Comparison of ENCODE assay signal across 16 cellular contexts in the genomic region with DNA sequence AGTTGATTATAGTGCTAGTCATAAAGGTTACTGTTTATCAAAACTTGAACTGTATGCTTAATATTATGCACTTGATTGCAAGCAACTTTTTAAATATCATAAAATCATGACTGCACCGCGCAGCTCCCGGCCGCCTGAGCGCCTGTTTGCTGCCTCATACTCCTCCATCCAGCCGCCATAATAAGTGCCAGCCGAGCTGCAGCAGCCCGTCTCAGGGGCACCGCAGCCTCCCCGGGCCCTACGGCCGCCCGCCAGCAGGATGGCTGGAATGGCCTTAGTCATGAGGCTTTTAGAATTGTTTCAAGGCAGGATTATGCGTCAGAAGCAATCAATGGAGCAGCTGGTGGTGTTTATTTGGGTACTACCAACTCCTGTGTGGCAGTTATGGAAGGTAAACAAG.
DNase-seq lines count a peak whose midpoint lies in the region; ATAC-seq and TF ChIP-seq lines count a peak whose summit lies in the region.
"Had no signal": no experiment of that assay in that cellular context is flagged by ENCODE, and none has a peak within 500 bp of the region (broad histone marks: within the 10 kb centered on the region; RNA-seq: fewer than 3 reads in every experiment).

No MANE protein-coding gene starts in this region.

- CTCF ChIA-PET in naive thymus-derived CD4-positive, alpha-beta T cell (lab: Charles Lee) = no interaction called here

- peak; percentile 16 for DNase-seq in DMS153 (lab: John Stamatoyannopoulos, UW)
- DNase-seq in DMS153 treated with DMSO at 0.1 percent for 48 hours (lab: John Stamatoyannopoulos, UW; ENCODE audit: unreplicated experiment) = no peak
- DNase-seq in DMS53 (lab: John Stamatoyannopoulos, UW) = peak; percentile 75
- peak; percentile 31 for DNase-seq in NCI-H1105 treated with DMSO at 0.1 percent for 48 hours (lab: John Stamatoyannopoulos, UW)
- peak; percentile 91 for DNase-seq in SHP77 treated with DMSO at 0.1 percent for 48 hours (lab: John Stamatoyannopoulos, UW)
- no peak for DNase-seq in naive thymus-derived CD4-positive, alpha-beta T cell
- no peak for DNase-seq in osteocyte (ENCODE audit: extremely low spot score, unreplicated experiment)
- no peak for DNase-seq in dedifferentiated amniotic fluid mesenchymal stem cell (ENCODE audit: extremely low spot score)
- DNase-seq: CD8-positive, alpha-beta T cell; GM23248; IMR-90; KBM-7 had no signal

- H3K27ac ChIP-seq in naive thymus-derived CD4-positive, alpha-beta T cell (ENCODE audit: low read depth, low read length) = no peak overlapping the region
- H3K27ac ChIP-seq: 22Rv1, GM23248 had no signal

- H3K4me3 Mint-ChIP-seq in naive thymus-derived CD4-positive, alpha-beta T cell = no peak overlapping the region
- no peak overlapping the region for H3K4me3 Mint-ChIP-seq in osteocyte (ENCODE audit: unreplicated experiment)
- H3K4me3 Mint-ChIP-seq: CD14-positive monocyte; CD8-positive, alpha-beta T cell had no signal

- H3K27ac Mint-ChIP-seq in naive thymus-derived CD4-positive, alpha-beta T cell = no peak overlapping the region
- no peak overlapping the region for H3K27ac Mint-ChIP-seq in osteocyte (ENCODE audit: unreplicated experiment)
- H3K27ac Mint-ChIP-seq: CD14-positive monocyte; CD8-positive, alpha-beta T cell had no signal

- intact Hi-C loops in naive thymus-derived CD4-positive, alpha-beta T cell (cut with micrococcal nuclease) = no loop called here

- TF ChIP-seq CTCF in osteocyte (IDR thresholded peaks at IDR 0.05) = no peak

- H3K9me3 Mint-ChIP-seq in naive thymus-derived CD4-positive, alpha-beta T cell = peaks cover 0 to 6% (median 0%) of the 10 kb centered on the region in 11 donors
- H3K9me3 Mint-ChIP-seq in osteocyte (ENCODE audit: unreplicated experiment) = no peaks in the 10 kb centered on the region
- H3K9me3 Mint-ChIP-seq: CD14-positive monocyte; CD8-positive, alpha-beta T cell had no signal

- no peaks in the 10 kb centered on the region for H3K4me1 ChIP-seq in naive thymus-derived CD4-positive, alpha-beta T cell (ENCODE audit: control insufficient read depth in 2 of 2, insufficient read depth in 2 of 2, low read length in 2 of 2)

- no peak overlapping the region for H3K4me3 ChIP-seq in naive thymus-derived CD4-positive, alpha-beta T cell (ENCODE audit: low read length)
- H3K4me3 ChIP-seq: GM12878, GM23248 had no signal

- H3K36me3 ChIP-seq in naive thymus-derived CD4-positive, alpha-beta T cell (ENCODE audit: control insufficient read depth in 2 of 3, insufficient read depth in 3 of 3, low read length in 3 of 3) = no peaks in the 10 kb centered on the region

- no peak for ATAC-seq in naive thymus-derived CD4-positive, alpha-beta T cell
- ATAC-seq: CD8-positive, alpha-beta T cell; GM12878; HCT116 had no signal

- H3K4me1 Mint-ChIP-seq in naive thymus-derived CD4-positive, alpha-beta T cell = no peaks in the 10 kb centered on the region
- no peaks in the 10 kb centered on the region for H3K4me1 Mint-ChIP-seq in osteocyte (ENCODE audit: unreplicated experiment)
- H3K4me1 Mint-ChIP-seq: CD14-positive monocyte had no signal

- H3K27me3 ChIP-seq in naive thymus-derived CD4-positive, alpha-beta T cell (ENCODE audit: control insufficient read depth in 2 of 2, insufficient read depth in 2 of 2, low read length in 2 of 2) = no peaks in the 10 kb centered on the region

- H3K36me3 Mint-ChIP-seq in naive thymus-derived CD4-positive, alpha-beta T cell = no peaks in the 10 kb centered on the region
- no peaks in the 10 kb centered on the region for H3K36me3 Mint-ChIP-seq in osteocyte (ENCODE audit: unreplicated experiment)
- H3K36me3 Mint-ChIP-seq: CD14-positive monocyte; CD8-positive, alpha-beta T cell had no signal

- POLR2A ChIA-PET in naive thymus-derived CD4-positive, alpha-beta T cell (lab: Charles Lee) = no interaction called here

- no peaks in the 10 kb centered on the region for H3K9me3 ChIP-seq in naive thymus-derived CD4-positive, alpha-beta T cell (ENCODE audit: control insufficient read depth in 2 of 3, low read length in 3 of 3)

- peaks cover 0 to 5% (median 0%) of the 10 kb centered on the region in 5 donors for H3K27me3 Mint-ChIP-seq in naive thymus-derived CD4-positive, alpha-beta T cell
- peaks cover 13% of the 10 kb centered on the region for H3K27me3 Mint-ChIP-seq in osteocyte (ENCODE audit: unreplicated experiment)

Comparison
In these comparisons a context has a peak if more than half of its experiments do, and no peak if none do; other contexts are left out.
1. DNase-seq: peak in DMS153 (single experiment), DMS53 (single experiment), NCI-H1105 treated with DMSO at 0.1 percent for 48 hours (single experiment) and SHP77 treated with DMSO at 0.1 percent for 48 hours (single experiment); none in DMS153 treated with DMSO at 0.1 percent for 48 hours (single experiment), naive thymus-derived CD4-positive, alpha-beta T cell (0 of 9), osteocyte (single experiment) and dedifferentiated amniotic fluid mesenchymal stem cell (single experiment).